ENCODE assay signal across 1 cellular context in the genomic region with DNA sequence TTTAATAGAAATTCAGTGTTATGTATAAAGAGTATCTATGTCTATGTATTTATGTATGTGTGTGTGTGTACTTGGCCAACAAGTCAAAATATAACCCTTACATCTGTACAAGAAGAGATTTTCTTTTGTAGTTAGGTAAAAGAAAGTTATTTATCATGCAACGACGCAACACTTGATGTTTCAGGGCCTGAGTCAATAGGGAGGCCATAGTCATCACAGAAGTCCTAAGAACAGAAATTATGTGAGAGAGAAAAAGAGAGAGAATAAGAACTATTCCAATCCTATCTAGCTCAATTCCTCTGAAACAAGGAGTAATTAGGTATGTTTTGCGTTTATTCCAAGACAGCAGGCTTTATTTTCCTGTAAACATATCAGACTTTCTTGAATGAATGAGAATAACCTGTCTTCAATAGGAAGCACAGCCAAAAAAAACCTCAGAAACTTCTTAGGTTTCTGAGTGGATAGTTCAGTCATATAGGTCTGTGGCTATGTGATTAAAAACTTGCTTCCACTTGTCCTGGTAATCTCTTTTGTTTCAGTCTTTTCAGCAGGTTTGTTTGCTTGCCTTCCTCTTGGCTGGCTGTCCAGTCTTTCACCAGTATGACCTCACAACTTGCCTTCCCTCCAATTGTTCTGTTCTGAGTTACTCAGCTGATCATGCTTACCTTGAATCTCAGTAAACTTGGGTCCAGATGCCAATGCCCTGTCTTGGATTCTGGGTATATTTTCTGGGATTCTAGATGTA.
TF ChIP-seq lines count a peak whose summit lies in the region.

No MANE protein-coding gene starts in this region.

TF ChIP-seq in endothelial cell of umbilical vein, 7 proteins besides CTCF, POLR2A, EP300 and RAD21:
- TF ChIP-seq POLR2AphosphoS5 (IDR thresholded peaks at IDR 0.05; ENCODE audit: insufficient read depth, low read depth, low read length) (no peak), MYC (IDR thresholded peaks at IDR 0.05; ENCODE audit: low read depth, low read length) (no peak), JUN (IDR thresholded peaks at IDR 0.05; ENCODE audit: borderline replicate concordance, insufficient read depth, insufficient read length, low read depth) (no peak), FOS (IDR thresholded peaks at IDR 0.05; ENCODE audit: borderline replicate concordance, insufficient read depth, low read length) (no peak), EZH2 (IDR thresholded peaks at IDR 0.05; ENCODE audit: borderline replicate concordance, low read depth, low read length, severe bottlenecking) (no peak), GATA2 (IDR thresholded peaks at IDR 0.05; ENCODE audit: insufficient read depth, insufficient read length, low read depth, low read length) (no peak)
- TF ChIP-seq, protein P1, sequence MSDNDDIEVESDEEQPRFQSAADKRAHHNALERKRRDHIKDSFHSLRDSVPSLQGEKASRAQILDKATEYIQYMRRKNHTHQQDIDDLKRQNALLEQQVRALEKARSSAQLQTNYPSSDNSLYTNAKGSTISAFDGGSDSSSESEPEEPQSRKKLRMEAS (IDR thresholded peaks at IDR 0.05; ENCODE audit: insufficient read depth, insufficient read length): no peak
TF ChIP-seq in endothelial cell of umbilical vein: peak in this region for 0.
